16 cellular contexts compared by ENCODE assay signal in genomic region chr1:53376041-53376461, GRCh38. TPM values are rescaled to one million over a fixed set of nuclear protein-coding genes. Genes with fewer than 3 reads are reported as not detected.
DNase-seq lines count a peak whose midpoint lies in the region; ATAC-seq and TF ChIP-seq lines count a peak whose summit lies in the region.
"Had no signal": no experiment of that assay in that cellular context is flagged by ENCODE, and none has a peak within 500 bp of the region (broad histone marks: within the 10 kb centered on the region; RNA-seq: fewer than 3 reads in every experiment).

No MANE protein-coding gene starts in this region.

- H3K36me3 ChIP-seq in right atrium auricular region (no peaks in the 10 kb centered on the region), RWPE2 (ENCODE audit: low read depth) (no peaks in the 10 kb centered on the region), aorta (ENCODE audit: control insufficient read depth in 1 of 2, insufficient read depth in 2 of 2, low read length in 1 of 2) (no peaks in the 10 kb centered on the region), sigmoid colon (no peaks in the 10 kb centered on the region)

- DNase-seq in left ventricle myocardium superior (no peak), right atrium auricular region (ENCODE audit: low spot score) (no peak), RWPE2 (ENCODE audit: low spot score) (peak; percentile 47), left lobe of liver (ENCODE audit: low spot score) (peak; percentile 36), aorta (peak; percentile 33 to 77), amygdala (lab: John Stamatoyannopoulos, UW) (no peak), sigmoid colon (no peak)
- DNase-seq: activated CD4-positive, alpha-beta T cell treated with anti-CD3 and anti-CD28 coated beads, Interleukin-2, amount 50 U/mL, for 1 hour; HCEC 1CT; mucosa of descending colon; OCI-M1; stimulated activated CD4-positive, alpha-beta T cell treated with anti-CD3 and anti-CD28 coated beads, Interleukin-4, amount 100 ng/mL, for 24 hours; stimulated activated naive CD4-positive, alpha-beta T cell treated with Interleukin-2 at 50 U/mL for 16 hours had no signal

- H3K27me3 ChIP-seq in right atrium auricular region, result no peaks in the 10 kb centered on the region
- H3K27me3 ChIP-seq in RWPE2 (ENCODE audit: insufficient read depth, poor library complexity, severe bottlenecking), result no peaks in the 10 kb centered on the region
- no peaks in the 10 kb centered on the region for H3K27me3 ChIP-seq in aorta (ENCODE audit: control insufficient read depth in 1 of 2, insufficient read depth in 2 of 2, low read length in 1 of 2)
- H3K27me3 ChIP-seq in sigmoid colon, result peaks cover 0 to 8% (median 0%) of the 10 kb centered on the region in 3 donors

- ATAC-seq in left ventricle myocardium superior (peak; percentile 45), RWPE2 (ENCODE audit: low read depth) (no peak), left lobe of liver (no peak), aorta (ENCODE audit: low FRiP score) (no peak), HG03442 (IDR thresholded peaks at IDR 0.05; ENCODE audit: unreplicated experiment) (no peak)
- ATAC-seq: activated naive CD4-positive, alpha-beta T cell treated with anti-CD3 and anti-CD28 coated beads, Interleukin-2, amount 50 U/mL, for 72 hours; mucosa of descending colon; psoas muscle had no signal

- H3K4me3 ChIP-seq in right atrium auricular region (no peak overlapping the region), RWPE2 (ENCODE audit: severe bottlenecking) (no peak overlapping the region), aorta (ENCODE audit: low read length in 2 of 2) (no peak overlapping the region), sigmoid colon (no peak overlapping the region)
- H3K4me3 ChIP-seq: mucosa of descending colon, psoas muscle had no signal

- WGBS in aorta, 2 donors, result 31 to 36% methylated on average over 14 of the region's 14 CpGs
- 72 to 78% methylated on average over 14 of the region's 14 CpGs for WGBS in sigmoid colon, 2 donors

- H3K27ac ChIP-seq in right atrium auricular region (no peak overlapping the region), RWPE2 (ENCODE audit: poor library complexity, severe bottlenecking) (no peak overlapping the region), aorta (ENCODE audit: low read depth in 1 of 2, low read length in 2 of 2) (no peak overlapping the region), sigmoid colon (no peak overlapping the region)
- H3K27ac ChIP-seq: psoas muscle had no signal

- H3K9me3 ChIP-seq in right atrium auricular region, result no peaks in the 10 kb centered on the region
- no peaks in the 10 kb centered on the region for H3K9me3 ChIP-seq in RWPE2 (ENCODE audit: severe bottlenecking)
- no peaks in the 10 kb centered on the region for H3K9me3 ChIP-seq in aorta (ENCODE audit: control insufficient read depth, low read length)
- H3K9me3 ChIP-seq in sigmoid colon, result no peaks in the 10 kb centered on the region
- H3K9me3 ChIP-seq: mucosa of descending colon, psoas muscle had no signal

- TF ChIP-seq CTCF in right atrium auricular region (IDR thresholded peaks at IDR 0.05) (no peak), RWPE2 (IDR thresholded peaks at IDR 0.05; ENCODE audit: poor library complexity, severe bottlenecking) (no peak), sigmoid colon (IDR thresholded peaks at IDR 0.05) (no peak)

- intact Hi-C loops in left ventricle myocardium superior (cut with micrococcal nuclease) (no loop called here), aorta (cut with DNase I) (no loop called here), sigmoid colon (cut with DNase I) (no loop called here)

- TF ChIP-seq EP300 in sigmoid colon (IDR thresholded peaks at IDR 0.05), result no peak

- peaks cover 0 to 19% of the 10 kb centered on the region in 2 donors for H3K4me1 ChIP-seq in right atrium auricular region
- H3K4me1 ChIP-seq in RWPE2 (ENCODE audit: insufficient read depth, poor library complexity, severe bottlenecking), result no peaks in the 10 kb centered on the region
- H3K4me1 ChIP-seq in aorta (ENCODE audit: control insufficient read depth in 1 of 2, insufficient read depth in 2 of 2, low read length in 2 of 2), result no peaks in the 10 kb centered on the region
- H3K4me1 ChIP-seq in sigmoid colon, result no peaks in the 10 kb centered on the region
- H3K4me1 ChIP-seq: psoas muscle had no signal

- no peak for TF ChIP-seq POLR2A in sigmoid colon (IDR thresholded peaks at IDR 0.05)

RNA-seq across cellular contexts. Expression of gene LRP8, which starts 48.2 kb away (rescaled TPM):
- total RNA-seq in left ventricle myocardium superior (1.3 TPM), right atrium auricular region (1 to 10 TPM; 2.2 to 3.6 TPM), left lobe of liver (0.33 TPM), aorta (10 to 100 TPM in 1 of 2 donors, 1 to 10 TPM in 1; 8.1 to 12.3 TPM), sigmoid colon (1 to 10 TPM; 1.1 to 1.7 (median 1.2) TPM)
- polyA plus RNA-seq in aorta (1 to 10 TPM; 1.1 to 3.6 TPM), sigmoid colon (1 to 10 TPM in 2 of 3 donors, under 1 TPM in 1; 0.69 to 7.8 (median 3.0) TPM)

Comparison
In these comparisons a context has a peak if more than half of its experiments do, and no peak if none do; other contexts are left out.
1. DNase-seq: peak in RWPE2 (single experiment), left lobe of liver (single experiment) and aorta (2 of 2); none in left ventricle myocardium superior (single experiment), right atrium auricular region (single experiment), amygdala (0 of 56) and sigmoid colon (single experiment).